In the genomic region with DNA sequence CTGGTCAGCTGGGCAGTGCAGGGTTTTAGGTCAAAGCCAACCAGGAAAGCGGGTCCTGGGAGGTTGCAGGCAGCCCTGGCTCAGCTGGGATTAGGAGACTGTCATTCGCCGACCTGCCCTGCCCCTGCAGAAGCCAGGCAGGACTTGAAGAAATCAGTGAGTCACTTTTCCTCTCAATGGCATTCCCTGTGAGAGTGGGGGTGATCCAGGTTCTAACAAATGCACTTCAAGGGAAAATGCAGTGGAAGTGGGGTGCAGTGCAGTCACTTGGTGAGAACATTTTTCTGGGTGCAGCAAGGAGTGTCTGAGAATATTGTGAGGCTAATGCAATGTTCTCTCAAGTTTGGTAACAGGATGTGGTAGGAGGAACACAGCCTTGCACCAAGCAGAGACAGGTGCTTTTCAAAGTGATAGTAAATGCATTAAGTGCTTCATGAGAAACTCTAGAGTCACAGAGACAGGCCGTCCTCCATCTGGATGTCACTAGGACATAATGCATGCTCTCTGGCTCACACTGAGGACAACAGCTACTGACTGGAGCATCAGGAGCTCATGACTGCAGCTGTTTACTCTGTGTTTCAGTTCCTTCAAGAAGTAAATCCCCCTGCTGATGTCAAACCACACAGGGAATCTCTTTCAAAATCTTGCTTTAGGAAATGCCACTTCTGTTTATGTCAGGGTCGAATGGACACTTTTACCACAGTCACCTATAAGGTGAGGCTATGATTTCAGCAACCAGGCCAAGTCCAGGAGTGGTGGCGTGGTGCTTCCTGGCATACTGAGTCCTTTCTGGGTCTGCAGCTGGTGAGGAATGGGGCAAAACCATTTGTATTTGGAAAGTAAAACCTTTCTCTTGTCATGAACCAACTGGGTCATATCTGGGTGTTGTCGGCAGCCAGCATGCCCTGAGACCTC, we compare ENCODE assay signal across 8 cellular contexts. TPM values are rescaled to one million over a fixed set of nuclear protein-coding genes. Genes with fewer than 3 reads are reported as not detected.
DNase-seq lines count a peak whose midpoint lies in the region; ATAC-seq, FAIRE-seq and TF ChIP-seq lines count a peak whose summit lies in the region.

No MANE protein-coding gene starts in this region.

- intact Hi-C loops in Panc1 (cut with micrococcal nuclease; ENCODE audit: unreplicated experiment), result no loop called here

- TF ChIP-seq RAD21 in A549 (conservative IDR thresholded peaks at IDR 0.05 in 1 of 2, IDR thresholded peaks at IDR 0.05 in 1 of 2), result no peak

- no peak for TF ChIP-seq EP300 in A549 (IDR thresholded peaks at IDR 0.05)
- TF ChIP-seq EP300 in upper lobe of left lung (IDR thresholded peaks at IDR 0.05), result no peak

- no peak for FAIRE-seq in A549 (lab: Jason Lieb, UNC)

- 58% methylated on average over 7 of the region's 7 CpGs for WGBS in A549 (ENCODE audit: missing lambda C conversion rate)
- WGBS in upper lobe of left lung, 2 donors, result 55 to 65% methylated on average over 6 to 7 of the region's 7 CpGs

- H3K27ac ChIP-seq in A549 (no peak overlapping the region), Panc1 (ENCODE audit: low read length) (no peak overlapping the region), epithelial cell of prostate (peak overlapping the region; percentile 80), upper lobe of left lung (peak overlapping the region; percentile 63 to 85 (median 82))

- H3K9me3 ChIP-seq in A549 (no peaks in the 10 kb centered on the region), Panc1 (ENCODE audit: control insufficient read depth, insufficient read depth, low read depth, low read length) (no peaks in the 10 kb centered on the region), upper lobe of left lung (no peaks in the 10 kb centered on the region)

- ATAC-seq in A549 (peak; percentile 32 to 42; a peak in 4 of 6 replicates), GM18520 (IDR thresholded peaks at IDR 0.05; ENCODE audit: unreplicated experiment) (peak; percentile 83), HG02938 (IDR thresholded peaks at IDR 0.05; ENCODE audit: unreplicated experiment) (peak; percentile 80), Panc1 (peak; percentile 55), upper lobe of left lung (ENCODE audit: low FRiP score in 2 of 2) (peak; percentile 32 to 60)

- H3K4me3 ChIP-seq in A549 (no peak overlapping the region), Panc1 (ENCODE audit: low read depth in 2 of 2, low read length in 2 of 2) (no peak overlapping the region), upper lobe of left lung (no peak overlapping the region)

- in situ Hi-C loops in Panc1 (cut with HindIII; ENCODE audit: low pct_unique_long_range_greater_than_20kb, low sequenced_read_pairs), result no loop called here

- CTCF ChIA-PET in A549 (lab: Yijun Ruan, JAX), result interaction anchor here (0.6 kb wide), 1 partner anchor 597 kb away, joined by 4 read pairs; no protein-coding TSS in a partner anchor
- CTCF ChIA-PET in Panc1 (lab: Charles Lee), result no interaction called here
- CTCF ChIA-PET in HEK293T (lab: Yijun Ruan, JAX), result no interaction called here

- H3K27me3 ChIP-seq in Panc1 (ENCODE audit: control insufficient read depth, insufficient read depth, low read length), result no peaks in the 10 kb centered on the region
- no peaks in the 10 kb centered on the region for H3K27me3 ChIP-seq in upper lobe of left lung

- TF ChIP-seq CTCF in A549 (IDR thresholded peaks at IDR 0.05) (no peak), Panc1 (IDR thresholded peaks at IDR 0.05) (no peak), upper lobe of left lung (IDR thresholded peaks at IDR 0.05) (no peak)

- H3K36me3 ChIP-seq in Panc1 (ENCODE audit: control insufficient read depth, insufficient read depth, low read length), result no peaks in the 10 kb centered on the region
- no peaks in the 10 kb centered on the region for H3K36me3 ChIP-seq in upper lobe of left lung

- POLR2A ChIA-PET in A549 (lab: Yijun Ruan, JAX) (no interaction called here), Panc1 (lab: Charles Lee) (no interaction called here), HEK293T (lab: Yijun Ruan, JAX) (no interaction called here)

- peak overlapping the region; percentile 18; the same call in 1 of the 3 replicates for H3K4me2 ChIP-seq in A549

- BruUV-seq in Panc1 (replicated peaks; lab: Mats Ljungman, UMichigan), result no TSS peak

- DNase-seq in A549 (ENCODE audit: low read depth in 1 of 2, low spot score in 1 of 2) (no peak), Panc1 (ENCODE audit: low read depth, low spot score) (no peak), epithelial cell of prostate (ENCODE audit: low read depth, low spot score) (no peak), upper lobe of left lung (peak in 1 of 2 donors; percentile 59), NCI-H1417 (lab: John Stamatoyannopoulos, UW) (no peak), HEK293T (ENCODE audit: extremely low spot score) (no peak)

- H3K4me1 ChIP-seq in A549 (peaks cover 14% of the 10 kb centered on the region), Panc1 (ENCODE audit: control insufficient read depth, insufficient read depth, low read length) (no peaks in the 10 kb centered on the region), upper lobe of left lung (peaks cover 13 to 26% (median 18%) of the 10 kb centered on the region in 4 donors)

- TF ChIP-seq POLR2A in A549 (IDR thresholded peaks at IDR 0.05; ENCODE audit: low read length), result no peak
- peak in 1 of 4 donors; percentile 47 for TF ChIP-seq POLR2A in upper lobe of left lung (IDR thresholded peaks at IDR 0.05)

TF ChIP-seq in A549, 52 proteins besides CTCF, POLR2A, EP300 and RAD21 (continues in another document):
- TF ChIP-seq RCOR1 (IDR thresholded peaks at IDR 0.05; ENCODE audit: low read depth, low read length) (no peak), NR3C1 (IDR thresholded peaks at IDR 0.05) (no peak), FOSL2 (IDR thresholded peaks at IDR 0.05) (no peak), FOSL2 (CRISPR knock-in tag; IDR thresholded peaks at IDR 0.05) (no peak), ZNF302 (CRISPR knock-in tag; IDR thresholded peaks at IDR 0.05) (no peak), SMC3 (IDR thresholded peaks at IDR 0.05) (no peak)
- TF ChIP-seq, protein P1, sequence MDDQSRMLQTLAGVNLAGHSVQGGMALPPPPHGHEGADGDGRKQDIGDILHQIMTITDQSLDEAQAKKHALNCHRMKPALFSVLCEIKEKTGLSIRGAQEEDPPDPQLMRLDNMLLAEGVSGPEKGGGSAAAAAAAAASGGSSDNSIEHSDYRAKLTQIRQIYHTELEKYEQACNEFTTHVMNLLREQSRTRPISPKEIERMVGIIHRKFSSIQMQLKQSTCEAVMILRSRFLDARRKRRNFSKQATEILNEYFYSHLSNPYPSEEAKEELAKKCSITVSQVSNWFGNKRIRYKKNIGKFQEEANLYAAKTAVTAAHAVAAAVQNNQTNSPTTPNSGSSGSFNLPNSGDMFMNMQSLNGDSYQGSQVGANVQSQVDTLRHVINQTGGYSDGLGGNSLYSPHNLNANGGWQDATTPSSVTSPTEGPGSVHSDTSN (IDR thresholded peaks at IDR 0.05), result no peak
- TF ChIP-seq, protein P2, sequence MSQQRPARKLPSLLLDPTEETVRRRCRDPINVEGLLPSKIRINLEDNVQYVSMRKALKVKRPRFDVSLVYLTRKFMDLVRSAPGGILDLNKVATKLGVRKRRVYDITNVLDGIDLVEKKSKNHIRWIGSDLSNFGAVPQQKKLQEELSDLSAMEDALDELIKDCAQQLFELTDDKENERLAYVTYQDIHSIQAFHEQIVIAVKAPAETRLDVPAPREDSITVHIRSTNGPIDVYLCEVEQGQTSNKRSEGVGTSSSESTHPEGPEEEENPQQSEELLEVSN (IDR thresholded peaks at IDR 0.05; ENCODE audit: borderline replicate concordance, low read depth), result no peak

TF ChIP-seq in HEK293T, 16 proteins besides CTCF, POLR2A, EP300 and RAD21:
- TF ChIP-seq CTBP1 (IDR thresholded peaks at IDR 0.05; ENCODE audit: borderline replicate concordance) (no peak), ZNF384 (IDR thresholded peaks at IDR 0.05) (no peak), TARDBP (IDR thresholded peaks at IDR 0.05) (no peak), HDGF (IDR thresholded peaks at IDR 0.05; ENCODE audit: borderline replicate concordance) (no peak), BHLHE40 (IDR thresholded peaks at IDR 0.05; ENCODE audit: borderline replicate concordance) (no peak), FOXK2 (IDR thresholded peaks at IDR 0.05) (no peak), L3MBTL2 (conservative IDR thresholded peaks at IDR 0.05) (no peak), FOXM1 (IDR thresholded peaks at IDR 0.05; ENCODE audit: borderline replicate concordance) (no peak), ELF4 (IDR thresholded peaks at IDR 0.05) (no peak), SP1 (IDR thresholded peaks at IDR 0.05) (no peak), NFRKB (IDR thresholded peaks at IDR 0.05) (no peak), ARNT (IDR thresholded peaks at IDR 0.05) (no peak), FOXA1 (IDR thresholded peaks at IDR 0.05) (no peak), LEF1 (IDR thresholded peaks at IDR 0.05; ENCODE audit: borderline replicate concordance) (no peak), SUZ12 (IDR thresholded peaks at IDR 0.05) (no peak)
- TF ChIP-seq, protein P3, sequence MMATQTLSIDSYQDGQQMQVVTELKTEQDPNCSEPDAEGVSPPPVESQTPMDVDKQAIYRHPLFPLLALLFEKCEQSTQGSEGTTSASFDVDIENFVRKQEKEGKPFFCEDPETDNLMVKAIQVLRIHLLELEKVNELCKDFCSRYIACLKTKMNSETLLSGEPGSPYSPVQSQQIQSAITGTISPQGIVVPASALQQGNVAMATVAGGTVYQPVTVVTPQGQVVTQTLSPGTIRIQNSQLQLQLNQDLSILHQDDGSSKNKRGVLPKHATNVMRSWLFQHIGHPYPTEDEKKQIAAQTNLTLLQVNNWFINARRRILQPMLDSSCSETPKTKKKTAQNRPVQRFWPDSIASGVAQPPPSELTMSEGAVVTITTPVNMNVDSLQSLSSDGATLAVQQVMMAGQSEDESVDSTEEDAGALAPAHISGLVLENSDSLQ (IDR thresholded peaks at IDR 0.05), result no peak

RNA-seq across cellular contexts. Expression of a gene that starts 16.7 kb away (rescaled TPM):
- polyA plus RNA-seq in A549 (2011; rRNA removed) (0.93 and 1.1 TPM in 2 replicates), A549 (2017; fragmentation: RNase III; extraction: RNeasy Plus Mini Kit Qiagen cat#74134 plus additional on column Dnase treatment) (2.4 to 3.0 TPM (median 2.8 TPM) in 3 replicates)
- 1.2 and 1.8 TPM in 2 replicates for polyA plus RNA-seq in A549 (2012; cell fraction: cytosol; rRNA removed)
- 2.8 and 3.2 TPM in 2 replicates for polyA plus RNA-seq in A549 (2012; cell fraction: nucleus; rRNA removed)
- polyA minus RNA-seq in A549 (2011; rRNA and poly(A)+ RNA removed), result 0.62 and 0.88 TPM in 2 replicates
- total RNA-seq in Panc1 (2021; ENCODE audit: unreplicated experiment) (7.9 TPM), upper lobe of left lung (1 to 10 TPM in 4 of 6 donors, under 1 TPM in 2; 0.76 to 3.1 (median 1.5) TPM)
- 6.8 TPM for polyA plus RNA-seq in Panc1 (2012; ENCODE audit: insufficient read length)

RNA-seq across cellular contexts. Expression of a gene that starts 59.2 kb away (rescaled TPM):
- 228 and 235 TPM in 2 replicates for polyA plus RNA-seq in A549 (2011; rRNA removed)
- polyA plus RNA-seq in A549 (2012; cell fraction: cytosol; rRNA removed), result 127 and 157 TPM in 2 replicates
- 74.8 and 102 TPM in 2 replicates for polyA plus RNA-seq in A549 (2012; cell fraction: nucleus; rRNA removed)
- 186 to 195 TPM (median 194 TPM) in 3 replicates for polyA plus RNA-seq in A549 (2017; fragmentation: RNase III; extraction: RNeasy Plus Mini Kit Qiagen cat#74134 plus additional on column Dnase treatment)
- 234 and 271 TPM in 2 replicates for polyA minus RNA-seq in A549 (2011; rRNA and poly(A)+ RNA removed)
- 212 TPM for total RNA-seq in Panc1 (2021; ENCODE audit: unreplicated experiment)
- 86.3 TPM for polyA plus RNA-seq in Panc1 (2012; ENCODE audit: insufficient read length)
- 10 to 100 TPM; 42.4 to 71.4 (median 62.8) TPM for total RNA-seq in upper lobe of left lung

Comparison
In these comparisons a context has a peak if more than half of its experiments do, and no peak if none do; other contexts are left out.
1. H3K27ac ChIP-seq: peak in epithelial cell of prostate (single experiment) and upper lobe of left lung (4 of 4); none in A549 (0 of 2) and Panc1 (single experiment).
2. Peak in every context shown above with its lines, with median percentiles within 50 percentile points of each other: ATAC-seq.